ENCODE assay signal across 17 cellular contexts in the genomic region with DNA sequence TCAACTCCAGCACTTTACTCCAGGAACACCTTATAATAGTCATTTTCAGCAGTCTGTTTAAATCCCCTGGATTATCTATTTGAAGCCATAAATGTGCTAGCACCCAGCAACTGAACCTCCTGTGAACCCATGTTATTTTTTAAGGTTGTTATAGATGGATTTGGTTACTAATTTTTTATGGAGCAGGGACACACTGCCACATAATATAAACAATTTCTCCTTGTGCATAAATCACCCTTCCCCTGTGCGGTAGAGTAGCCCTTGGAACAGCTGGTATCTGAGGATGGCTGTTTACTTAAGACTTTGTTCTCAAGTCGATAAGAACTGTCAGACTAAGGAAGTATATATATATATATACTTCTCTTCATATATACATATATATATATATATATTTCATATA.
DNase-seq lines count a peak whose midpoint lies in the region; ATAC-seq lines count a peak whose summit lies in the region.
"Had no signal": no experiment of that assay in that cellular context is flagged by ENCODE, and none has a peak within 500 bp of the region (broad histone marks: within the 10 kb centered on the region; RNA-seq: fewer than 3 reads in every experiment).

No MANE protein-coding gene starts in this region.

- DNase-seq in DMS153 treated with DMSO at 0.1 percent for 48 hours (lab: John Stamatoyannopoulos, UW; ENCODE audit: unreplicated experiment): peak; percentile 73
- DNase-seq in M059J (ENCODE audit: low read depth): peak; percentile 1
- peak; percentile 76 for DNase-seq in NCI-H524 treated with DMSO at 0.1 percent for 48 hours (lab: John Stamatoyannopoulos, UW)
- DNase-seq in left colon: no peak
- no peak for DNase-seq in KG1 (lab: John Stamatoyannopoulos, UW)
- DNase-seq in ACHN: no peak
- no peak for DNase-seq in cerebellum (ENCODE audit: low spot score)
- DNase-seq: activated T-cell treated with anti-CD3 and anti-CD28 coated beads, Interleukin-2, amount 50 U/mL, for 1 hour; CD4-positive, CD25-positive, alpha-beta regulatory T cell; GDM1; GM23248; NCI-H2029 treated with DMSO at 0.1 percent for 48 hours; NK-92 treated with Interleukin-12 subunit alpha and Interleukin-12 subunit beta, amount 100 ng/mL, for 24 hours; posterior cingulate gyrus; right lobe of liver; T-helper 1 cell; tibial artery had no signal

- in situ Hi-C loops in ACHN (cut with HindIII; ENCODE audit: low pct_ligation_motif_present, low pct_unique_long_range_greater_than_20kb, low sequenced_read_pairs): no loop called here

- ATAC-seq in left colon: peak; percentile 79
- ATAC-seq: right lobe of liver had no signal

- intact Hi-C loops in left colon (cut with DNase I, micrococcal nuclease): no loop called here

Comparison
In these comparisons a context has a peak if more than half of its experiments do, and no peak if none do; other contexts are left out.
1. DNase-seq: peak in DMS153 treated with DMSO at 0.1 percent for 48 hours (single experiment), M059J (single experiment) and NCI-H524 treated with DMSO at 0.1 percent for 48 hours (single experiment); none in left colon (0 of 2), KG1 (single experiment), ACHN (single experiment) and cerebellum (single experiment).